ENCODE assay signal across 8 cellular contexts in the genomic region with DNA sequence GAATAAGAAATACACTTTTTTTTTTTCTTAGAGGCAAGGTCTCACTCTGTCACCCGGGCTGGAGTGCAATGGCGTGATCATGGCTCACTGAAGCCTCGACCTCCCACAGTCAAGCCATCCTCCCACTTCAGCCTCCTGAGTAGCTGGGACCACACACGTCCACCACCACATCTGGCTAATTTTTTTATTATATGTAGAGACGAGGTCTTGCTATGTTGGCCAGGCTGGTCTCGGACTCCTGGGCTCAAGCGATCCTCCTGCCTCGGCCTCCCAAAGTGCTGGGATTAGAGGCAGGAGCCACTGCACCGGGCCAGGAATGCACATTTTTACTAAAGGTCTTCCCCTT. TPM values are rescaled to one million over a fixed set of nuclear protein-coding genes. Genes with fewer than 3 reads are reported as not detected.
DNase-seq lines count a peak whose midpoint lies in the region; ATAC-seq and TF ChIP-seq lines count a peak whose summit lies in the region.

No MANE protein-coding gene starts in this region.

- in situ Hi-C loops in G401 (cut with HindIII; ENCODE audit: low sequenced_read_pairs): no loop called here

- ATAC-seq in RWPE2 (ENCODE audit: low read depth): no peak

- no peaks in the 10 kb centered on the region for H3K27me3 Mint-ChIP-seq in Caco-2 (ENCODE audit: insufficient read depth, unreplicated experiment)

- no peaks in the 10 kb centered on the region for H3K27me3 ChIP-seq in Caco-2 (replicated peaks; ENCODE audit: control insufficient read depth, insufficient read depth, low read length)
- H3K27me3 ChIP-seq in RWPE2 (ENCODE audit: insufficient read depth, poor library complexity, severe bottlenecking): no peaks in the 10 kb centered on the region
- no peaks in the 10 kb centered on the region for H3K27me3 ChIP-seq in prostate gland (replicated peaks; ENCODE audit: insufficient read depth)

- H3K27ac Mint-ChIP-seq in Caco-2 (ENCODE audit: unreplicated experiment): peak overlapping the region; percentile 71

- no peak overlapping the region for H3K27ac ChIP-seq in RWPE2 (ENCODE audit: poor library complexity, severe bottlenecking)
- no peak overlapping the region for H3K27ac ChIP-seq in prostate gland

- POLR2A ChIA-PET in Caco-2 (lab: Charles Lee): interaction anchor here (0.5 to 1.0 kb wide), 3 partner anchors 186 to 236 kb away, joined by 3 to 5 read pairs (median 4); partner anchors contain the start of genes GGCX and MAT2A

- intact Hi-C loops in Caco-2 (cut with micrococcal nuclease; ENCODE audit: unreplicated experiment) (loop anchor here (1.0 to 5.0 kb wide), 4 partner anchors 29 to 212 kb away; partner anchors contain the start of genes ELMOD3, MAT2A and RETSAT), prostate gland (cut with DNase I) (no loop called here)

- H3K4me3 ChIP-seq in Caco-2 (ENCODE audit: low read depth, low read length) (peak overlapping the region; percentile 16; the same call in 1 of the 2 replicates), RWPE2 (ENCODE audit: severe bottlenecking) (peak overlapping the region; percentile 52), epithelial cell of proximal tubule (ENCODE audit: low read depth, low read length) (peak overlapping the region; percentile 76), prostate gland (peak overlapping the region; percentile 50 to 87)

- peaks cover 67% of the 10 kb centered on the region for H3K36me3 Mint-ChIP-seq in Caco-2 (ENCODE audit: insufficient read depth, unreplicated experiment)

- no TSS peak for BruUV-seq in Caco-2 (replicated peaks; lab: Mats Ljungman, UMichigan)

- H3K36me3 ChIP-seq in Caco-2 (ENCODE audit: control insufficient read depth, insufficient read depth, low read length): peaks cover 5% of the 10 kb centered on the region; the same call in 1 of the 2 replicates
- H3K36me3 ChIP-seq in RWPE2 (ENCODE audit: low read depth): peaks cover 64% of the 10 kb centered on the region
- peaks cover 8 to 16% of the 10 kb centered on the region in 2 donors for H3K36me3 ChIP-seq in prostate gland

- TF ChIP-seq CTCF in Caco-2 (IDR thresholded peaks at IDR 0.05; ENCODE audit: insufficient read depth in 1 of 2, low read depth in 1 of 2, low read length in 1 of 2, severe bottlenecking in 1 of 2, unreplicated experiment in 1 of 2) (no peak), RWPE2 (IDR thresholded peaks at IDR 0.05; ENCODE audit: poor library complexity, severe bottlenecking) (no peak), epithelial cell of proximal tubule (conservative IDR thresholded peaks at IDR 0.05; ENCODE audit: low read depth, low read length) (no peak), prostate gland (IDR thresholded peaks at IDR 0.05) (no peak)

- H3K9me3 Mint-ChIP-seq in Caco-2 (ENCODE audit: unreplicated experiment): peaks cover under 1% of the 10 kb centered on the region

- peak overlapping the region; percentile 86 for H3K4me3 Mint-ChIP-seq in Caco-2 (ENCODE audit: unreplicated experiment)

- H3K9me3 ChIP-seq in Caco-2 (no peaks in the 10 kb centered on the region), RWPE2 (ENCODE audit: severe bottlenecking) (no peaks in the 10 kb centered on the region), prostate gland (no peaks in the 10 kb centered on the region)

- TF ChIP-seq POLR2A in prostate gland (IDR thresholded peaks at IDR 0.05): no peak

- 59% methylated on average over 9 of the region's 9 CpGs for WGBS in prostate gland

- H3K4me1 ChIP-seq in Caco-2 (peaks cover 25% of the 10 kb centered on the region), RWPE2 (ENCODE audit: insufficient read depth, poor library complexity, severe bottlenecking) (peaks cover 10% of the 10 kb centered on the region), prostate gland (replicated peaks) (peaks cover 5% of the 10 kb centered on the region)

- CTCF ChIA-PET in Caco-2 (lab: Charles Lee): no interaction called here

- H3K4me1 Mint-ChIP-seq in Caco-2 (ENCODE audit: low read depth, unreplicated experiment): peaks cover 22% of the 10 kb centered on the region

- DNase-seq in Caco-2: no peak
- DNase-seq in RWPE2 (ENCODE audit: low spot score): no peak
- no peak for DNase-seq in epithelial cell of proximal tubule (ENCODE audit: low read depth)
- DNase-seq in prostate gland (ENCODE audit: low spot score): no peak
- no peak for DNase-seq in NCI-H187 (lab: John Stamatoyannopoulos, UW)
- DNase-seq in AG08396 (ENCODE audit: low spot score): no peak
- no peak for DNase-seq in UCSD-AML1 (lab: John Stamatoyannopoulos, UW; ENCODE audit: unreplicated experiment)
- no peak for DNase-seq in G401 (ENCODE audit: low spot score)

RNA-seq across cellular contexts. Expression of gene TGOLN2, which starts 2.4 kb away (rescaled TPM):
- total RNA-seq in Caco-2 (2022): 109 and 119 TPM in 2 replicates
- 72.4 and 74.7 TPM in 2 replicates for total RNA-seq in epithelial cell of proximal tubule
- 100 to 1,000 TPM; 140 to 165 TPM for total RNA-seq in prostate gland
- total RNA-seq in G401 (2014; rRNA removed; shearing (Covaris generic)): 14.1 and 16.9 TPM in 2 replicates

RNA-seq across cellular contexts. Expression of gene RETSAT, which starts 28.9 kb away (rescaled TPM):
- total RNA-seq in Caco-2 (2022): 31.1 and 32.3 TPM in 2 replicates
- total RNA-seq in epithelial cell of proximal tubule: 26.3 and 29.1 TPM in 2 replicates
- total RNA-seq in prostate gland: 10 to 100 TPM; 51.1 to 72.6 TPM
- total RNA-seq in G401 (2014; rRNA removed; shearing (Covaris generic)): 32.1 and 39.6 TPM in 2 replicates

RNA-seq across cellular contexts. Expression of gene ELMOD3, which starts 29.1 kb away (rescaled TPM):
- total RNA-seq in Caco-2 (2022) (10.3 and 11.3 TPM in 2 replicates), epithelial cell of proximal tubule (9.5 and 11.9 TPM in 2 replicates), prostate gland (10 to 100 TPM; 31.6 to 32.1 TPM)
- total RNA-seq in G401 (2014; rRNA removed; shearing (Covaris generic)): 11.0 and 11.2 TPM in 2 replicates

Comparison
In these comparisons a context has a peak if more than half of its experiments do, and no peak if none do; other contexts are left out.
1. H3K4me3 ChIP-seq: peak in every context shown above with its lines; median percentile 76 in epithelial cell of proximal tubule; 68 in prostate gland; 52 in RWPE2; 16 in Caco-2.